8 cellular contexts compared by ENCODE assay signal in genomic region chr1:6625579-6626149, GRCh38. TPM values are rescaled to one million over a fixed set of nuclear protein-coding genes. Genes with fewer than 3 reads are reported as not detected.
DNase-seq lines count a peak whose midpoint lies in the region; ATAC-seq and TF ChIP-seq lines count a peak whose summit lies in the region.

No MANE protein-coding gene starts in this region.

- H3K4me1 ChIP-seq in OCI-LY1 (ENCODE audit: insufficient read depth, low read length, severe bottlenecking) = peaks cover 27% of the 10 kb centered on the region
- H3K4me1 ChIP-seq in lung (ENCODE audit: control insufficient read depth in 2 of 2, insufficient read depth in 2 of 2, low read length in 2 of 2) = peaks cover 0 to 5% of the 10 kb centered on the region in 2 donors

- no peaks in the 10 kb centered on the region for H3K9me2 ChIP-seq in OCI-LY1 (ENCODE audit: low read depth, low read length)

- peaks cover 5% of the 10 kb centered on the region for H3K4me1 Mint-ChIP-seq in type B pancreatic cell (ENCODE audit: unreplicated experiment)

- no peaks in the 10 kb centered on the region for H3K9me3 Mint-ChIP-seq in type B pancreatic cell

- peak overlapping the region; percentile 85 for H3K9ac ChIP-seq in OCI-LY1 (ENCODE audit: low read length)

- peak overlapping the region; percentile 97 for H3K4me2 ChIP-seq in OCI-LY1 (ENCODE audit: low read length)

- DNase-seq in CD1c-positive myeloid dendritic cell (ENCODE audit: extremely low spot score) (peak; percentile 3), lung (ENCODE audit: low spot score) (no peak), type B pancreatic cell (ENCODE audit: extremely low spot score, unreplicated experiment) (no peak), GM19238 (ENCODE audit: insufficient read length, low spot score) (no peak)

- no peaks in the 10 kb centered on the region for H3K27me3 ChIP-seq in OCI-LY1 (ENCODE audit: insufficient read depth, low read length)
- no peaks in the 10 kb centered on the region for H3K27me3 ChIP-seq in lung (ENCODE audit: control insufficient read depth, insufficient read depth)

- H3K27me3 Mint-ChIP-seq in type B pancreatic cell = no peaks in the 10 kb centered on the region

- H2AFZ ChIP-seq in OCI-LY1 (ENCODE audit: low read length) = no peak overlapping the region

- no peaks in the 10 kb centered on the region for H3K79me2 ChIP-seq in OCI-LY1 (ENCODE audit: insufficient read depth, low read length)

- no peaks in the 10 kb centered on the region for H4K20me1 ChIP-seq in OCI-LY1 (ENCODE audit: insufficient read depth, low read length)

- peak overlapping the region; percentile 89 for H3K27ac Mint-ChIP-seq in type B pancreatic cell

- peaks cover 7% of the 10 kb centered on the region for H3K36me3 Mint-ChIP-seq in type B pancreatic cell

- H3K4me3 ChIP-seq in OCI-LY1 (ENCODE audit: low read depth, low read length, poor library complexity, severe bottlenecking) (peak overlapping the region; percentile 85), lung (peak overlapping the region; percentile 82)

- no peaks in the 10 kb centered on the region for H3F3A ChIP-seq in OCI-LY1 (ENCODE audit: insufficient read depth, low read length)

- 7 to 12% methylated on average over 30 to 32 of the region's 32 CpGs for WGBS in lung, 2 donors

- no peaks in the 10 kb centered on the region for H3K9me3 ChIP-seq in OCI-LY1 (ENCODE audit: low read length)
- H3K9me3 ChIP-seq in lung (ENCODE audit: control insufficient read depth in 2 of 2, insufficient read depth in 1 of 2, low read length in 1 of 2) = no peaks in the 10 kb centered on the region

- peak overlapping the region; percentile 91 for H3K4me3 Mint-ChIP-seq in type B pancreatic cell

- TF ChIP-seq CTCF in OCI-LY1 (IDR thresholded peaks at IDR 0.05; ENCODE audit: low read length) (no peak), lung (IDR thresholded peaks at IDR 0.05; ENCODE audit: control extremely low read depth, extremely low read depth) (no peak), type B pancreatic cell (conservative IDR thresholded peaks at IDR 0.05) (no peak)

- peaks cover 74% of the 10 kb centered on the region for H3K36me3 ChIP-seq in OCI-LY1 (ENCODE audit: insufficient read depth, low read length)
- peaks cover 5 to 39% of the 10 kb centered on the region in 2 donors for H3K36me3 ChIP-seq in lung (ENCODE audit: control insufficient read depth in 2 of 2, insufficient read depth in 2 of 2, low read length in 2 of 2)

- H3K27ac ChIP-seq in OCI-LY1 (ENCODE audit: low read depth, low read length, poor library complexity, severe bottlenecking) (peak overlapping the region; percentile 50), cingulate gyrus (ENCODE audit: low read depth, low read length) (peak overlapping the region; percentile 32), lung (ENCODE audit: low read depth in 1 of 2, low read length in 1 of 2) (peak overlapping the region; percentile 73 to 81)

- ATAC-seq in GM21786 (IDR thresholded peaks at IDR 0.05; ENCODE audit: unreplicated experiment) = peak; percentile 4
- ATAC-seq in lung (ENCODE audit: insufficient read depth, low FRiP score) = no peak
- no peak for ATAC-seq in GM21526 (IDR thresholded peaks at IDR 0.05; ENCODE audit: low FRiP score, unreplicated experiment)

RNA-seq across cellular contexts. Expression of gene THAP3, which starts 1.0 kb away (rescaled TPM):
- total RNA-seq in lung = 10 to 100 TPM; 12.6 to 26.5 TPM
- polyA plus RNA-seq in lung = 10 to 100 TPM; 17.8 to 23.8 TPM
- total RNA-seq in type B pancreatic cell (ENCODE audit: low replicate concordance) = 18.4 and 21.6 TPM in 2 replicates

RNA-seq across cellular contexts. Expression of gene PHF13, which starts 12.1 kb away (rescaled TPM):
- 10 to 100 TPM in 1 of 2 donors, 1 to 10 TPM in 1; 8.9 to 20.6 TPM for total RNA-seq in lung
- 1 to 10 TPM; 5.4 to 5.6 TPM for polyA plus RNA-seq in lung
- total RNA-seq in type B pancreatic cell (ENCODE audit: low replicate concordance) = 14.7 and 21.2 TPM in 2 replicates

RNA-seq across cellular contexts. Expression of gene KLHL21, which starts 23.0 kb away (rescaled TPM):
- 10 to 100 TPM; 16.0 to 31.3 TPM for total RNA-seq in lung
- polyA plus RNA-seq in lung = 10 to 100 TPM in 1 of 2 donors, 1 to 10 TPM in 1; 9.2 to 23.3 TPM
- total RNA-seq in type B pancreatic cell (ENCODE audit: low replicate concordance) = 13.6 and 15.1 TPM in 2 replicates

RNA-seq across cellular contexts. Expression of gene ZBTB48, which starts 45.9 kb away (rescaled TPM):
- total RNA-seq in lung = 10 to 100 TPM; 21.6 to 41.3 TPM
- polyA plus RNA-seq in lung = 10 to 100 TPM; 33.0 to 35.5 TPM
- total RNA-seq in type B pancreatic cell (ENCODE audit: low replicate concordance) = 30.7 and 44.2 TPM in 2 replicates
